1 cellular context compared by ENCODE assay signal in genomic region chr6:10866709-10867108, GRCh38.
TF ChIP-seq lines count a peak whose summit lies in the region.

No MANE protein-coding gene starts in this region.

TF ChIP-seq in HEK293, 187 proteins besides CTCF, POLR2A, EP300 and RAD21 (continued from another document):
- 0 out of 2 replicates have a peak, but pooled peaks have one; percentile 18 for TF ChIP-seq ZNF280D (tag by site-specific recombination; IDR thresholded peaks at IDR 0.05)
